ENCODE assay signal across 12 cellular contexts in genomic region chr1:184854456-184855180, GRCh38.
DNase-seq lines count a peak whose midpoint lies in the region; ATAC-seq and TF ChIP-seq lines count a peak whose summit lies in the region.
"Had no signal": no experiment of that assay in that cellular context is flagged by ENCODE, and none has a peak within 500 bp of the region (broad histone marks: within the 10 kb centered on the region; RNA-seq: fewer than 3 reads in every experiment).

No MANE protein-coding gene starts in this region.

- no peak overlapping the region for H3K27ac Mint-ChIP-seq in Calu3 (ENCODE audit: unreplicated experiment)
- H3K27ac Mint-ChIP-seq in activated CD8-positive, alpha-beta T cell treated with anti-CD3 and anti-CD28 coated beads for 36 hours: no peak overlapping the region
- H3K27ac Mint-ChIP-seq: activated CD8-positive, alpha-beta memory T cell treated with anti-CD3 and anti-CD28 coated beads, Interleukin-2, amount 10 ng/mL, durations not matched to agents 7 days and 5 days; stimulated activated memory B cell treated with anti-CD40 and anti-IgM and Interleukin-4, amounts not matched to agents 10 μg/mL and 1 μg/mL and 100 μg/mL, for 72 hours had no signal

- POLR2A ChIA-PET in activated CD8-positive, alpha-beta T cell treated with anti-CD3 and anti-CD28 coated beads for 36 hours (lab: Charles Lee): no interaction called here

- peak; percentile 48 for DNase-seq in GM03348 (ENCODE audit: low spot score)
- peak; percentile 87 for DNase-seq in NCI-H2171 treated with DMSO at 0.1 percent for 48 hours (lab: John Stamatoyannopoulos, UW)
- peak; percentile 21 for DNase-seq in dedifferentiated amniotic fluid mesenchymal stem cell (ENCODE audit: extremely low spot score)
- DNase-seq in pulmonary artery endothelial cell (ENCODE audit: low read depth, low spot score): peak; percentile 65
- DNase-seq in Calu3: no peak
- no peak for DNase-seq in NCI-H128 (lab: John Stamatoyannopoulos, UW; ENCODE audit: unreplicated experiment)
- DNase-seq in activated CD8-positive, alpha-beta T cell treated with anti-CD3 and anti-CD28 coated beads for 36 hours: no peak
- DNase-seq: activated CD8-positive, alpha-beta memory T cell treated with anti-CD3 and anti-CD28 coated beads, Interleukin-2, amount 10 ng/mL, durations not matched to agents 7 days and 5 days; foreskin melanocyte; NCI-H1930 had no signal

- no peak overlapping the region for H3K4me3 Mint-ChIP-seq in Calu3 (ENCODE audit: low read depth, unreplicated experiment)
- no peak overlapping the region for H3K4me3 Mint-ChIP-seq in activated CD8-positive, alpha-beta T cell treated with anti-CD3 and anti-CD28 coated beads for 36 hours
- H3K4me3 Mint-ChIP-seq: activated CD8-positive, alpha-beta memory T cell treated with anti-CD3 and anti-CD28 coated beads, Interleukin-2, amount 10 ng/mL, durations not matched to agents 7 days and 5 days; stimulated activated memory B cell treated with anti-CD40 and anti-IgM and Interleukin-4, amounts not matched to agents 10 μg/mL and 1 μg/mL and 100 μg/mL, for 72 hours had no signal

- TF ChIP-seq CTCF in Calu3 (IDR thresholded peaks at IDR 0.05; ENCODE audit: unreplicated experiment): no peak
- TF ChIP-seq CTCF in activated CD8-positive, alpha-beta T cell treated with anti-CD3 and anti-CD28 coated beads for 36 hours (IDR thresholded peaks at IDR 0.05): no peak

- intact Hi-C loops in Calu3 (cut with micrococcal nuclease; ENCODE audit: unreplicated experiment): no loop called here
- intact Hi-C loops in activated CD8-positive, alpha-beta T cell treated with anti-CD3 and anti-CD28 coated beads for 36 hours (cut with micrococcal nuclease): no loop called here

- H3K9me3 Mint-ChIP-seq in Calu3 (ENCODE audit: low read depth, unreplicated experiment): no peaks in the 10 kb centered on the region
- no peaks in the 10 kb centered on the region for H3K9me3 Mint-ChIP-seq in activated CD8-positive, alpha-beta T cell treated with anti-CD3 and anti-CD28 coated beads for 36 hours
- H3K9me3 Mint-ChIP-seq: stimulated activated memory B cell treated with anti-CD40 and anti-IgM and Interleukin-4, amounts not matched to agents 10 μg/mL and 1 μg/mL and 100 μg/mL, for 72 hours had no signal

- no TSS peak for BruUV-seq in Calu3 (replicated peaks; lab: Mats Ljungman, UMichigan)

- no peak for ATAC-seq in GM21723 (IDR thresholded peaks at IDR 0.05; ENCODE audit: unreplicated experiment)
- ATAC-seq in activated CD8-positive, alpha-beta T cell treated with anti-CD3 and anti-CD28 coated beads for 36 hours: no peak
- ATAC-seq: activated CD8-positive, alpha-beta memory T cell treated with anti-CD3 and anti-CD28 coated beads, Interleukin-2, amount 10 ng/mL, durations not matched to agents 7 days and 5 days; stimulated activated memory B cell treated with anti-CD40 and anti-IgM and Interleukin-4, amounts not matched to agents 10 μg/mL and 1 μg/mL and 100 μg/mL, for 72 hours had no signal

- H3K27me3 Mint-ChIP-seq in Calu3 (ENCODE audit: unreplicated experiment): no peaks in the 10 kb centered on the region
- peaks cover 2% of the 10 kb centered on the region for H3K27me3 Mint-ChIP-seq in activated CD8-positive, alpha-beta T cell treated with anti-CD3 and anti-CD28 coated beads for 36 hours
- H3K27me3 Mint-ChIP-seq: activated CD8-positive, alpha-beta memory T cell treated with anti-CD3 and anti-CD28 coated beads, Interleukin-2, amount 10 ng/mL, durations not matched to agents 7 days and 5 days; stimulated activated memory B cell treated with anti-CD40 and anti-IgM and Interleukin-4, amounts not matched to agents 10 μg/mL and 1 μg/mL and 100 μg/mL, for 72 hours had no signal

- CTCF ChIA-PET in Calu3 (lab: Charles Lee): interaction anchor here (1.0 kb wide), 1 partner anchor 18 kb away, joined by 3 read pairs; no protein-coding TSS in a partner anchor
- CTCF ChIA-PET in activated CD8-positive, alpha-beta T cell treated with anti-CD3 and anti-CD28 coated beads for 36 hours (lab: Charles Lee): no interaction called here

- H3K36me3 Mint-ChIP-seq in Calu3 (ENCODE audit: insufficient read depth, unreplicated experiment): no peaks in the 10 kb centered on the region
- no peaks in the 10 kb centered on the region for H3K36me3 Mint-ChIP-seq in activated CD8-positive, alpha-beta T cell treated with anti-CD3 and anti-CD28 coated beads for 36 hours (ENCODE audit: low read depth)
- H3K36me3 Mint-ChIP-seq: stimulated activated memory B cell treated with anti-CD40 and anti-IgM and Interleukin-4, amounts not matched to agents 10 μg/mL and 1 μg/mL and 100 μg/mL, for 72 hours had no signal

- H3K4me1 Mint-ChIP-seq in Calu3 (ENCODE audit: low read depth, unreplicated experiment): no peaks in the 10 kb centered on the region
- H3K4me1 Mint-ChIP-seq in activated CD8-positive, alpha-beta T cell treated with anti-CD3 and anti-CD28 coated beads for 36 hours (ENCODE audit: low read depth): peaks cover 2% of the 10 kb centered on the region

Comparison
In these comparisons a context has a peak if more than half of its experiments do, and no peak if none do; other contexts are left out.
1. DNase-seq: peak in GM03348 (single experiment), NCI-H2171 treated with DMSO at 0.1 percent for 48 hours (single experiment), dedifferentiated amniotic fluid mesenchymal stem cell (single experiment) and pulmonary artery endothelial cell (single experiment); none in Calu3 (single experiment), NCI-H128 (single experiment) and activated CD8-positive, alpha-beta T cell treated with anti-CD3 and anti-CD28 coated beads for 36 hours (single experiment).